ENCODE assay signal across 8 cellular contexts in genomic region chr5:144187699-144188294, GRCh38. TPM values are rescaled to one million over a fixed set of nuclear protein-coding genes. Genes with fewer than 3 reads are reported as not detected.
A peak's percentile ranks its signal among the peaks of the same experiment; 100 is the strongest.
DNase-seq lines count a peak whose midpoint lies in the region; ATAC-seq and TF ChIP-seq lines count a peak whose summit lies in the region.

No MANE protein-coding gene starts in this region.

- H3K36me3 ChIP-seq in A673 (ENCODE audit: insufficient read depth, low read length, poor library complexity, severe bottlenecking) (no peaks in the 10 kb centered on the region), Caco-2 (ENCODE audit: control insufficient read depth, insufficient read depth, low read length) (no peaks in the 10 kb centered on the region)

- TF ChIP-seq CTCF in A673 (conservative IDR thresholded peaks at IDR 0.05; ENCODE audit: low read depth, low read length) (no peak), foreskin fibroblast (IDR thresholded peaks at IDR 0.05; ENCODE audit: low read depth, low read length) (no peak), Caco-2 (IDR thresholded peaks at IDR 0.05; ENCODE audit: insufficient read depth in 1 of 2, low read depth in 1 of 2, low read length in 1 of 2, severe bottlenecking in 1 of 2, unreplicated experiment in 1 of 2) (no peak)

- DNase-seq in A673 (ENCODE audit: low spot score): peak; percentile 65
- DNase-seq in NOMO-1 treated with DMSO at 0.1 percent for 48 hours (lab: John Stamatoyannopoulos, UW; ENCODE audit: unreplicated experiment): peak; percentile 88
- DNase-seq in activated T-cell treated with anti-CD3 and anti-CD28 coated beads for 24 hours (ENCODE audit: low read depth): peak; percentile 52
- peak; percentile 93 to 95 for DNase-seq in foreskin fibroblast
- peak; percentile 74 for DNase-seq in stimulated activated CD4-positive, alpha-beta T cell treated with anti-CD3 and anti-CD28 coated beads, Interleukin-4, amount 100 ng/mL, for 24 hours
- no peak for DNase-seq in Caco-2

- no peak overlapping the region for H3K27ac Mint-ChIP-seq in Caco-2 (ENCODE audit: unreplicated experiment)

- H3K27me3 ChIP-seq in A673 (replicated peaks; ENCODE audit: insufficient read depth, low read depth, low read length, poor library complexity): no peaks in the 10 kb centered on the region
- no peaks in the 10 kb centered on the region for H3K27me3 ChIP-seq in Caco-2 (replicated peaks; ENCODE audit: control insufficient read depth, insufficient read depth, low read length)

- no peak overlapping the region for H3K27ac ChIP-seq in A673 (ENCODE audit: low read depth, low read length, poor library complexity, severe bottlenecking)

- H3K9me3 ChIP-seq in A673 (ENCODE audit: low read depth, low read length, poor library complexity, severe bottlenecking): no peaks in the 10 kb centered on the region
- no peaks in the 10 kb centered on the region for H3K9me3 ChIP-seq in Caco-2

- no peaks in the 10 kb centered on the region for H3K36me3 Mint-ChIP-seq in Caco-2 (ENCODE audit: insufficient read depth, unreplicated experiment)

- CTCF ChIA-PET in A673 (lab: Charles Lee) (no interaction called here), Caco-2 (lab: Charles Lee) (no interaction called here)

- no peaks in the 10 kb centered on the region for H3K9me3 Mint-ChIP-seq in Caco-2 (ENCODE audit: unreplicated experiment)

- intact Hi-C loops in A673 (cut with micrococcal nuclease; ENCODE audit: unreplicated experiment): no loop called here
- intact Hi-C loops in Caco-2 (cut with micrococcal nuclease; ENCODE audit: unreplicated experiment): no loop called here

- H3K4me1 Mint-ChIP-seq in Caco-2 (ENCODE audit: low read depth, unreplicated experiment): peaks cover 6% of the 10 kb centered on the region

- H3K4me3 ChIP-seq in A673 (ENCODE audit: low read depth, low read length, poor library complexity, severe bottlenecking): no peak overlapping the region
- H3K4me3 ChIP-seq in foreskin fibroblast (ENCODE audit: low read depth in 1 of 2, low read length in 2 of 2): no peak overlapping the region
- no peak overlapping the region for H3K4me3 ChIP-seq in Caco-2 (ENCODE audit: low read depth, low read length)

- peak; percentile 59 for ATAC-seq in GM18520 (IDR thresholded peaks at IDR 0.05; ENCODE audit: unreplicated experiment)
- peak; percentile 77 for ATAC-seq in HG03066 (IDR thresholded peaks at IDR 0.05; ENCODE audit: low read depth, unreplicated experiment)

- H3K4me3 Mint-ChIP-seq in Caco-2 (ENCODE audit: unreplicated experiment): no peak overlapping the region

- H3K27me3 Mint-ChIP-seq in Caco-2 (ENCODE audit: insufficient read depth, unreplicated experiment): peaks cover 3% of the 10 kb centered on the region

- POLR2A ChIA-PET in A673 (lab: Charles Lee; ENCODE audit: low non-redundant PET) (no interaction called here), Caco-2 (lab: Charles Lee) (no interaction called here)

- H3K4me1 ChIP-seq in A673 (ENCODE audit: insufficient read depth, low read length, poor library complexity, severe bottlenecking) (peaks cover 12% of the 10 kb centered on the region), Caco-2 (0 out of 2 replicates have a peak, but pooled peaks cover 5% of the 10 kb centered on the region)

- no TSS peak for BruUV-seq in A673 (replicated peaks; lab: Mats Ljungman, UMichigan)
- BruUV-seq in Caco-2 (replicated peaks; lab: Mats Ljungman, UMichigan): no TSS peak

RNA-seq across cellular contexts. Expression of gene KCTD16, which starts 17.1 kb away (rescaled TPM):
- 1.1 and 1.3 TPM in 2 replicates for total RNA-seq in A673 (2021)
- 0.29 and 0.51 TPM in 2 replicates for total RNA-seq in Caco-2 (2022)

RNA-seq across cellular contexts. Expression of gene YIPF5, which starts 17.3 kb away (rescaled TPM):
- 50.9 and 52.9 TPM in 2 replicates for total RNA-seq in A673 (2021)
- total RNA-seq in Caco-2 (2022): 57.8 and 59.2 TPM in 2 replicates

Comparison
In these comparisons a context has a peak if more than half of its experiments do, and no peak if none do; other contexts are left out.
1. DNase-seq: peak in A673 (single experiment), NOMO-1 treated with DMSO at 0.1 percent for 48 hours (single experiment), activated T-cell treated with anti-CD3 and anti-CD28 coated beads for 24 hours (single experiment), foreskin fibroblast (2 of 2) and stimulated activated CD4-positive, alpha-beta T cell treated with anti-CD3 and anti-CD28 coated beads, Interleukin-4, amount 100 ng/mL, for 24 hours (single experiment); none in Caco-2 (0 of 2).